ENCODE assay signal across 21 cellular contexts in the genomic region with DNA sequence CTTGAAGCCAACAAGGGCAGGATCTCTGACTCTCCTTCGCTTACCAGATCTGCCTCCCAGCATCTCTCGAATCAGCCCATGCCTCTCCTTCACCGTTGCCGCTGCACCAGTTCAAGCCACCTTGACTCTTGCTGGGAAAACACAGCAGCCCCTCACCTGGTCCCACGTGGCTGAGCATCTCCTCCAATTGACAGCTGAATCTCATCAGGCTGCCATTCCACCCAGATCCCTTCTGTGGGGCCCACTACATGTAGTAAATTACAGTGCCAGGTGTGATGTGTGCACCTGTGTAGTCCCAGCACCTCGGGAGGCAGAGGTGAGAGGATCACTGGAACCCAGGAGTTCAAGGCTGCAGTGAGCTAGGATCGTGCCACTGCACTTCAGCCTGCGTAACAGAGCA. TPM values are rescaled to one million over a fixed set of nuclear protein-coding genes. Genes with fewer than 3 reads are reported as not detected.
DNase-seq lines count a peak whose midpoint lies in the region; ATAC-seq and TF ChIP-seq lines count a peak whose summit lies in the region.
"Had no signal": no experiment of that assay in that cellular context is flagged by ENCODE, and none has a peak within 500 bp of the region (broad histone marks: within the 10 kb centered on the region; RNA-seq: fewer than 3 reads in every experiment).

No MANE protein-coding gene starts in this region.

- H3K27me3 ChIP-seq in right cardiac atrium (ENCODE audit: control insufficient read depth, insufficient read depth) (no peaks in the 10 kb centered on the region), sigmoid colon (peaks cover 0 to 33% (median 13%) of the 10 kb centered on the region in 3 donors)

- no peaks in the 10 kb centered on the region for H3K4me1 ChIP-seq in right cardiac atrium (ENCODE audit: control insufficient read depth, insufficient read depth, low read length)
- H3K4me1 ChIP-seq in sigmoid colon = no peaks in the 10 kb centered on the region
- H3K4me1 ChIP-seq: A549 had no signal

- intact Hi-C loops in cardiac septum (cut with DNase I) (no loop called here), right cardiac atrium (cut with DNase I) (no loop called here), sigmoid colon (cut with DNase I) (no loop called here)

- no peaks in the 10 kb centered on the region for H3K9me3 ChIP-seq in right cardiac atrium (ENCODE audit: control insufficient read depth, low read length)
- H3K9me3 ChIP-seq in sigmoid colon = no peaks in the 10 kb centered on the region
- H3K9me3 ChIP-seq: A549 had no signal

- no peak for TF ChIP-seq EP300 in sigmoid colon (IDR thresholded peaks at IDR 0.05)

- no peak overlapping the region for H3K27ac ChIP-seq in right cardiac atrium (ENCODE audit: low read length)
- H3K27ac ChIP-seq in sigmoid colon = no peak overlapping the region
- H3K27ac ChIP-seq: A549 had no signal

- 70% methylated on average over 8 of the region's 8 CpGs for WGBS in right cardiac atrium
- 62 to 73% methylated on average over 8 of the region's 8 CpGs for WGBS in sigmoid colon, 2 donors

- no peak overlapping the region for H3K4me3 ChIP-seq in right cardiac atrium (ENCODE audit: low read length)
- no peak overlapping the region for H3K4me3 ChIP-seq in sigmoid colon
- H3K4me3 ChIP-seq: A549 had no signal

- no peak for TF ChIP-seq POLR2A in sigmoid colon (IDR thresholded peaks at IDR 0.05)

- no peaks in the 10 kb centered on the region for H3K36me3 ChIP-seq in sigmoid colon

- no peak for TF ChIP-seq CTCF in sigmoid colon (IDR thresholded peaks at IDR 0.05)

- DNase-seq in cardiac septum (ENCODE audit: low spot score) (peak; percentile 31), right cardiac atrium (no peak), ecto neural progenitor cell (ENCODE audit: low spot score) (peak; percentile 17), islet precursor cell (peak; percentile 31), sigmoid colon (peak; percentile 27), DMS114 treated with DMSO at 0.1 percent for 48 hours (lab: John Stamatoyannopoulos, UW; ENCODE audit: unreplicated experiment) (no peak), AG20443 (ENCODE audit: low spot score) (no peak)
- DNase-seq: 8988T; ACHN; C1 segment of cervical spinal cord; Calu3; CD4-positive, alpha-beta memory T cell; COR-L47; DMS153; DND-41; GOT3; H7; HCEC 1CT had no signal

- ATAC-seq in right cardiac atrium (no peak), HG03039 (IDR thresholded peaks at IDR 0.05; ENCODE audit: unreplicated experiment) (no peak)
- ATAC-seq: A549 had no signal

RNA-seq across cellular contexts. Expression of gene C16orf78, which starts 37.8 kb away (rescaled TPM):
- total RNA-seq in cardiac septum = not detected
- not detected for total RNA-seq in right cardiac atrium
- polyA plus RNA-seq in right cardiac atrium = not detected
- total RNA-seq in sigmoid colon = not detected
- not detected for polyA plus RNA-seq in sigmoid colon
- total RNA-seq: Calu3; CD4-positive, alpha-beta memory T cell; H7 had no signal
- polyA plus RNA-seq: A549; BJ; CD4-positive, alpha-beta memory T cell had no signal

RNA-seq across cellular contexts. Expression of gene CBLN1, which starts 54.2 kb away (rescaled TPM):
- total RNA-seq in cardiac septum (1.5 TPM), right cardiac atrium (1 to 10 TPM in 2 of 4 donors, under 1 TPM in 2; 0.88 to 5.0 (median 1.1) TPM), sigmoid colon (under 1 TPM in 2 of 4 donors, not detected in 2; under 0.01 to 0.55 TPM)
- polyA plus RNA-seq in right cardiac atrium (2.7 TPM), sigmoid colon (under 1 TPM in 1 of 3 donors, not detected in 2; 0.55 TPM)
- total RNA-seq: Calu3; CD4-positive, alpha-beta memory T cell had no signal
- polyA plus RNA-seq: BJ; CD4-positive, alpha-beta memory T cell had no signal

Comparison
In these comparisons a context has a peak if more than half of its experiments do, and no peak if none do; other contexts are left out.
1. DNase-seq: peak in cardiac septum (single experiment), ecto neural progenitor cell (single experiment), islet precursor cell (single experiment) and sigmoid colon (single experiment); none in right cardiac atrium (0 of 3), DMS114 treated with DMSO at 0.1 percent for 48 hours (single experiment) and AG20443 (single experiment).